In the genomic region with DNA sequence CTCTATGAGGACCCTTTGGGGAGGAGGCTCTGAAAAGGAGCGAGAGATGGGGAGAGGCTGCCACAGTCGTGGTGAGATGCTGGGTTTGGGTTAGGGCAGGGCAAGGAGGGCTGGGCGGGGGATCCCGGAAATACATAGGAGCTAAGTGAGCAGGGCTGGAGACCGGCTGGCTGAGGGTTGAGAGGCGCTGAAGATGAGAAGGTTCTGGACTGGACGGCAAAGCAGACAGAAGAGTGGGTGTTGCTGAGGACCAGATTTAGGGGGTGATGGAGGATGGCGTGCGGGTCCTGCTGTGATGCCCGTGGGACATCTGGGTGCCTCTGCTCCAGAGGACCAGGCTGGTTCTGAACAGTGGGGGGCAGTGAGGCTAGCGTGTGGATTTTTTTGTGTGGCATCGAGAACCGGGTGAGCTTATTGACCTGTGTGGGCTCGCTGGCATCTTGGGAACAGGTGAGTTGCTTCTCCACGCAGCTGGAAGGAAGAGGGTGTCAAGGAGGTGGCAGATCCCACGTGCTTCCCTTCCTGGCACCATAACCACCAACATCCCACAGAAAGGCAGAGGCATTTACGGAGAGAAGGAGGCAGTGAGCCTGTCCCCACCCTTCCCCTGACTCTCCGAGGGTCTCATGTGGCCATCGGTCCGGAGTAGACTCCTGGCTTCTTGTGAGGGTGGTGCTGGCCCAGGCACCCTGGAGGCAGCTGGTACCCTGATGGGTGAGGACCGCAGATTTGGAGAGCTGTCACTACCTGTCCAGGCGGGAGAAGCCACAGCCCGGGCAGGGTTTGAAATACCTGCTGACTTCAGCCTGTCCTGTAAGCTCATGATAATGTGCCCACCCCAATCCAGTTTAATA, we compare ENCODE assay signal across 21 cellular contexts.
"Had no signal": no experiment of that assay in that cellular context is flagged by ENCODE, and none has a peak within 500 bp of the region (broad histone marks: within the 10 kb centered on the region; RNA-seq: fewer than 3 reads in every experiment).

No MANE protein-coding gene starts in this region.

- DNase-seq: activated CD4-positive, alpha-beta T cell treated with anti-CD3 and anti-CD28 coated beads, Interleukin-2, amount 50 U/mL, for 48 hours; activated CD4-positive, CD25-positive, alpha-beta regulatory T cell treated with anti-CD3 and anti-CD28 coated beads, Interleukin-2, amount 50 U/mL, for 72 hours; activated gamma-delta T cell treated with Interleukin-2 at 50 U/mL for 16 hours; anterior cingulate cortex; brain microvascular endothelial cell; endodermal cell; kidney; left ventricle myocardium inferior; mucosa of descending colon; naive thymus-derived CD4-positive, alpha-beta T cell; nucleus accumbens; SK-N-SH; stimulated activated CD4-positive, alpha-beta T cell treated with anti-CD3 and anti-CD28 coated beads, Interleukin-1b, Interleukin-23, amount 100 ng/mL, for 48 hours; T-cell; T1000; tibial artery; uterus had no signal

- H3K4me3 Mint-ChIP-seq: activated naive CD8-positive, alpha-beta T cell; endodermal cell; naive thymus-derived CD4-positive, alpha-beta T cell; T-cell had no signal

- H3K27me3 ChIP-seq: brain microvascular endothelial cell, hepatocyte, tibial artery, uterus had no signal

- H3K36me3 Mint-ChIP-seq: activated naive CD8-positive, alpha-beta T cell; T-cell had no signal

- H3K9ac ChIP-seq: SK-N-SH had no signal

- ATAC-seq: mucosa of descending colon; naive thymus-derived CD4-positive, alpha-beta T cell; psoas muscle; sciatic nerve; T-cell had no signal

- H3K9me3 ChIP-seq: left ventricle myocardium inferior, mucosa of descending colon, psoas muscle, SK-N-SH, tibial artery, uterus had no signal

- H3K27ac ChIP-seq: brain microvascular endothelial cell, hepatocyte, left ventricle myocardium inferior, psoas muscle, tibial artery, uterus had no signal

- H3K36me3 ChIP-seq: brain microvascular endothelial cell, left ventricle myocardium inferior, tibial artery, uterus had no signal

- H3K4me3 ChIP-seq: hepatocyte, left ventricle myocardium inferior, mucosa of descending colon, psoas muscle, tibial artery, uterus had no signal

- H3K27me3 Mint-ChIP-seq: activated naive CD8-positive, alpha-beta T cell; T-cell had no signal

- H3K4me1 ChIP-seq: left ventricle myocardium inferior, psoas muscle, tibial artery, uterus had no signal

- H3K4me1 Mint-ChIP-seq: endodermal cell had no signal

- H3K27ac Mint-ChIP-seq: activated naive CD8-positive, alpha-beta T cell; endodermal cell; T-cell had no signal

- H3K4me2 ChIP-seq: hepatocyte, SK-N-SH had no signal
